ENCODE assay signal across 26 cellular contexts in genomic region chr6:127833336-127833735, GRCh38.
"Had no signal": no experiment of that assay in that cellular context is flagged by ENCODE, and none has a peak within 500 bp of the region (broad histone marks: within the 10 kb centered on the region; RNA-seq: fewer than 3 reads in every experiment).

No MANE protein-coding gene starts in this region.

- H3K4me1 ChIP-seq: ascending aorta, gastrocnemius medialis, pancreas, right atrium auricular region, tibial nerve had no signal

- H3K79me2 ChIP-seq: hepatocyte had no signal

- H3K4me3 Mint-ChIP-seq: activated CD4-positive, alpha-beta memory T cell treated with anti-CD3 and anti-CD28 coated beads for 36 hours; activated CD4-positive, alpha-beta T cell treated with anti-CD3 and anti-CD28 coated beads, Interleukin-2, amount 10 ng/mL, durations not matched to agents 24 days and 14 days; activated naive CD4-positive, alpha-beta T cell treated with anti-CD3 and anti-CD28 coated beads, Interleukin-2, amount 50 U/mL, for 24 hours; activated T-cell treated with anti-CD3 and anti-CD28 coated beads, Interleukin-2, amount 50 U/mL, for 4 hours; brain; mesothelial cell of epicardium; naive B cell; neural crest cell had no signal

- H3K36me3 Mint-ChIP-seq: brain, mesothelial cell of epicardium, naive B cell had no signal

- H3K27me3 Mint-ChIP-seq: activated CD4-positive, alpha-beta memory T cell treated with anti-CD3 and anti-CD28 coated beads for 36 hours; activated CD4-positive, alpha-beta T cell treated with anti-CD3 and anti-CD28 coated beads, Interleukin-2, amount 10 ng/mL, durations not matched to agents 24 days and 14 days; activated naive CD4-positive, alpha-beta T cell treated with anti-CD3 and anti-CD28 coated beads, Interleukin-2, amount 50 U/mL, for 24 hours; brain; naive B cell had no signal

- H3K27me3 ChIP-seq: ascending aorta, dorsolateral prefrontal cortex, gastrocnemius medialis, hepatocyte, pancreas, right atrium auricular region, tibial nerve had no signal

- DNase-seq: activated CD4-positive, alpha-beta memory T cell treated with anti-CD3 and anti-CD28 coated beads for 36 hours; activated CD4-positive, alpha-beta T cell treated with anti-CD3 and anti-CD28 coated beads, Interleukin-2, amount 10 ng/mL, durations not matched to agents 24 days and 14 days; activated T-cell treated with anti-CD3 and anti-CD28 coated beads, Interleukin-2, amount 50 U/mL, for 4 hours; dorsolateral prefrontal cortex; effector memory CD4-positive, alpha-beta T cell; erythroblast; gastrocnemius medialis; glutamatergic neuron; left cardiac atrium; mammary epithelial cell; naive B cell; nucleus accumbens; pancreas; stimulated activated naive CD4-positive, alpha-beta T cell had no signal

- ATAC-seq: activated CD4-positive, CD25-positive, alpha-beta regulatory T cell treated with anti-CD3 and anti-CD28 coated beads, Interleukin-2, amount 50 U/mL, for 24 hours; activated T-cell treated with anti-CD3 and anti-CD28 coated beads, Interleukin-2, amount 50 U/mL, for 4 hours; gastrocnemius medialis; left cardiac atrium; pancreas had no signal

- H3K36me3 ChIP-seq: ascending aorta, gastrocnemius medialis, pancreas, right atrium auricular region, tibial nerve had no signal

- H3K4me1 Mint-ChIP-seq: mesothelial cell of epicardium, naive B cell, neural crest cell had no signal

- H3K27ac Mint-ChIP-seq: activated CD4-positive, alpha-beta memory T cell treated with anti-CD3 and anti-CD28 coated beads for 36 hours; activated CD4-positive, alpha-beta T cell treated with anti-CD3 and anti-CD28 coated beads, Interleukin-2, amount 10 ng/mL, durations not matched to agents 24 days and 14 days; activated T-helper 2 cell treated with anti-CD3 and anti-CD28 coated beads, Interferon-gamma antibody, Interleukin-2, Interleukin-4, amounts not matched to agents 10 μg/mL and 5 μg/mL and 100 μg/mL, durations not matched to agents 14 hours and 24 hours and 36 hours; brain; mesothelial cell of epicardium; naive B cell had no signal

- H3K27ac ChIP-seq: ascending aorta, coronary artery, dorsolateral prefrontal cortex, gastrocnemius medialis, hepatocyte, pancreas, right atrium auricular region, tibial nerve, VCaP had no signal

- H3K9me3 Mint-ChIP-seq: activated CD4-positive, alpha-beta memory T cell treated with anti-CD3 and anti-CD28 coated beads for 36 hours; activated T-cell treated with anti-CD3 and anti-CD28 coated beads, Interleukin-2, amount 50 U/mL, for 4 hours; activated T-helper 2 cell treated with anti-CD3 and anti-CD28 coated beads, Interferon-gamma antibody, Interleukin-2, Interleukin-4, amounts not matched to agents 10 μg/mL and 5 μg/mL and 100 μg/mL, durations not matched to agents 14 hours and 24 hours and 36 hours; brain; mesothelial cell of epicardium; neural crest cell had no signal

- H3K9me3 ChIP-seq: ascending aorta, gastrocnemius medialis, pancreas, right atrium auricular region, tibial nerve had no signal

- H3K4me2 ChIP-seq: hepatocyte had no signal

- H3K4me3 ChIP-seq: ascending aorta, coronary artery, dorsolateral prefrontal cortex, gastrocnemius medialis, hepatocyte, pancreas, right atrium auricular region, tibial nerve had no signal
